Comparison of ENCODE assay signal across 2 cellular contexts in the genomic region with DNA sequence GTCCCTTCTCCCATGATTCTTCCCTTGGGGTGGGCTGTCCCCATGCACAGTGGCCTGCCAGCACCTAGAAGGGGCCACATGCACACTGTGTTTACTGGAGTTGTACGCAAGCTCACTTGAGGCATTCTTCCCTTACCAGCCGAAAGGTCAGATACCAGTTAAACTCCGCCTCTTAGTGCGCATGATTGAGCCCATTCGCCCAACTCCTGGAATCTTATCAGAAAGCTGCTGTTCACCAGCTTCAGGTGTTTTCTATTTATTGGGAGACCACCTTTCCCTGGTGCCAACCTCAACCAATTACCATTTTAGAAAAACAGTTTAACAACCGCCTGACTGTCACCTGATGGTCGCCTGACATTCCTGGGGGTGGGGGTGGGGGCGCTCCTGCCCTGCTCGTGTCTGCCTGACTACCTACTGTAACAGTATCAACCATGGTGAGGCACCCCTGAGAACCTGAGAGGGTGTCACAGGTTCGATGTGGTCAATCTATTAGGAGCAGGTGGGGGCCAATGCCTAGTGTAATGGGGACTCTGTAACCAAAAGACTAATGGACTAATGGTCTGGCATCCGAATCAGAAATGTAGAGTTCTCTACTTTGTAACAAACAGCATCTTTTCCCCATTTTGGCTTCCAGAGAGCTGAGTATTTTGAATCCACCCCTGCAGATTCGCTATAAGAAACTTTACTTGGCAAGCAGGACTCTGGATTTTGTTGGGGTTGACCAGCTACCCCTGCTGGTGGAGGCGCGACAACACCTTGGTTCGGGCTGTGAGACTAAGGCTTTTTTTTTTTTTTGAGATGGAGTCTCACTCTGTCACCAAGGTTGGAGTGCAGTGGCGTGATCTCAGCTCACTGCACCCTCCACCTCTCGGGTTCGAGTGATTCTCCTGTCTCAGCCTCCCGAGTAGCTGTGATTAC.
TF ChIP-seq lines count a peak whose summit lies in the region.

No MANE protein-coding gene starts in this region.

TF ChIP-seq in HCT116, 20 proteins besides CTCF, POLR2A, EP300 and RAD21 (continued from another document):
- TF ChIP-seq ZBTB33 (IDR thresholded peaks at IDR 0.05; ENCODE audit: extremely low read depth, insufficient replicate concordance, low read length): no peak
- no peak for TF ChIP-seq SIN3A (IDR thresholded peaks at IDR 0.05; ENCODE audit: low read depth)
- no peak for TF ChIP-seq EGR1 (IDR thresholded peaks at IDR 0.05; ENCODE audit: low read depth)
- TF ChIP-seq JUND (IDR thresholded peaks at IDR 0.05): no peak
- no peak for TF ChIP-seq YY1 (IDR thresholded peaks at IDR 0.05; ENCODE audit: extremely low read depth, insufficient replicate concordance, low read depth, low read length)
- TF ChIP-seq POLR2AphosphoS5 (IDR thresholded peaks at IDR 0.05; ENCODE audit: low read depth, low read length): no peak
- TF ChIP-seq CEBPB (IDR thresholded peaks at IDR 0.05; ENCODE audit: low read depth): no peak
- no peak for TF ChIP-seq ELF1 (IDR thresholded peaks at IDR 0.05; ENCODE audit: borderline replicate concordance, low read depth)
- TF ChIP-seq EZH2 (IDR thresholded peaks at IDR 0.05): no peak
- no peak for TF ChIP-seq SP1 (IDR thresholded peaks at IDR 0.05; ENCODE audit: low read depth)
- no peak for TF ChIP-seq CBX3 (IDR thresholded peaks at IDR 0.05; ENCODE audit: low read depth)
- TF ChIP-seq REST (IDR thresholded peaks at IDR 0.05; ENCODE audit: low read depth): no peak
- TF ChIP-seq SRF (IDR thresholded peaks at IDR 0.05; ENCODE audit: low read depth): no peak
- TF ChIP-seq, protein P1, sequence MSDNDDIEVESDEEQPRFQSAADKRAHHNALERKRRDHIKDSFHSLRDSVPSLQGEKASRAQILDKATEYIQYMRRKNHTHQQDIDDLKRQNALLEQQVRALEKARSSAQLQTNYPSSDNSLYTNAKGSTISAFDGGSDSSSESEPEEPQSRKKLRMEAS (IDR thresholded peaks at IDR 0.05): no peak
- TF ChIP-seq ZFX (IDR thresholded peaks at IDR 0.05): no peak
- TF ChIP-seq, protein P2, sequence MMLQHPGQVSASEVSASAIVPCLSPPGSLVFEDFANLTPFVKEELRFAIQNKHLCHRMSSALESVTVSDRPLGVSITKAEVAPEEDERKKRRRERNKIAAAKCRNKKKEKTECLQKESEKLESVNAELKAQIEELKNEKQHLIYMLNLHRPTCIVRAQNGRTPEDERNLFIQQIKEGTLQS (IDR thresholded peaks at IDR 0.05): no peak
- TF ChIP-seq EZH2phosphoT487 (IDR thresholded peaks at IDR 0.05; ENCODE audit: borderline replicate concordance): no peak
- no peak for TF ChIP-seq ZNF274 (IDR thresholded peaks at IDR 0.05; ENCODE audit: low read depth, low read length)
- no peak for TF ChIP-seq TCF7L2 (IDR thresholded peaks at IDR 0.05; ENCODE audit: borderline replicate concordance, extremely low read depth, insufficient read depth, insufficient read length)

TF ChIP-seq in SK-N-SH, 30 proteins besides CTCF, POLR2A, EP300 and RAD21 (continued from another document):
- TF ChIP-seq TAF1 (IDR thresholded peaks at IDR 0.05; ENCODE audit: borderline replicate concordance, low read depth, low read length) (no peak), USF2 (IDR thresholded peaks at IDR 0.05; ENCODE audit: borderline replicate concordance, low read depth, low read length) (no peak)
